In genomic region chr2:217685255-217685605, GRCh38 we compare ENCODE assay signal across 1 cellular context.
TF ChIP-seq lines count a peak whose summit lies in the region.

No MANE protein-coding gene starts in this region.

TF ChIP-seq in HepG2, 621 proteins besides CTCF, POLR2A, EP300 and RAD21 (continued from another document and continues in another):
- no peak for TF ChIP-seq ZNF318 (CRISPR knock-in tag; IDR thresholded peaks at IDR 0.05)
- TF ChIP-seq ZMYM4 (CRISPR knock-in tag; IDR thresholded peaks at IDR 0.05): no peak
- peak; percentile 93 for TF ChIP-seq CEBPB (IDR thresholded peaks at IDR 0.05; ENCODE audit: borderline replicate concordance, low read depth, low read length)
- no peak for TF ChIP-seq SMAD1 (CRISPR knock-in tag; IDR thresholded peaks at IDR 0.05; ENCODE audit: borderline replicate concordance, low read depth)
- no peak for TF ChIP-seq HOXD1 (CRISPR knock-in tag; IDR thresholded peaks at IDR 0.05)
- no peak for TF ChIP-seq ESRRA (CRISPR knock-in tag; IDR thresholded peaks at IDR 0.05; ENCODE audit: low read depth)
- no peak for TF ChIP-seq IKZF1 (IDR thresholded peaks at IDR 0.05)
- TF ChIP-seq ZNF546 (CRISPR knock-in tag; conservative IDR thresholded peaks at IDR 0.05): no peak
- TF ChIP-seq FOXA1 (IDR thresholded peaks at IDR 0.05): no peak
- TF ChIP-seq FOXA1 (CRISPR knock-in tag; IDR thresholded peaks at IDR 0.05): peak; percentile 85
- peak; percentile 77 for TF ChIP-seq FOSL2 (CRISPR knock-in tag; IDR thresholded peaks at IDR 0.05)
- TF ChIP-seq NFYB (CRISPR knock-in tag; IDR thresholded peaks at IDR 0.05): no peak
- TF ChIP-seq CEBPG (CRISPR knock-in tag; IDR thresholded peaks at IDR 0.05): peak; percentile 90
- no peak for TF ChIP-seq ZNF678 (CRISPR knock-in tag; IDR thresholded peaks at IDR 0.05)
- TF ChIP-seq HOXA9 (CRISPR knock-in tag; IDR thresholded peaks at IDR 0.05; ENCODE audit: borderline replicate concordance): no peak
- TF ChIP-seq ZNF737 (CRISPR knock-in tag; IDR thresholded peaks at IDR 0.05; ENCODE audit: borderline replicate concordance): no peak
- TF ChIP-seq ZNF720 (CRISPR knock-in tag; IDR thresholded peaks at IDR 0.05): no peak
- TF ChIP-seq ZNF550 (CRISPR knock-in tag; IDR thresholded peaks at IDR 0.05; ENCODE audit: borderline replicate concordance): no peak
- no peak for TF ChIP-seq RARA (CRISPR knock-in tag; IDR thresholded peaks at IDR 0.05)
- peak; percentile 51; the same call in 1 of the 2 replicates for TF ChIP-seq HMG20A (CRISPR knock-in tag; IDR thresholded peaks at IDR 0.05; ENCODE audit: borderline replicate concordance)
- TF ChIP-seq NCOA5 (CRISPR knock-in tag; IDR thresholded peaks at IDR 0.05): no peak
- TF ChIP-seq GMEB2 (CRISPR knock-in tag; IDR thresholded peaks at IDR 0.05; ENCODE audit: low read depth): no peak
- peak; percentile 46; the same call in 1 of the 2 replicates for TF ChIP-seq THAP11 (CRISPR knock-in tag; IDR thresholded peaks at IDR 0.05)
- no peak for TF ChIP-seq WIZ (CRISPR knock-in tag; IDR thresholded peaks at IDR 0.05)
- TF ChIP-seq TEF (CRISPR knock-in tag; IDR thresholded peaks at IDR 0.05): no peak
- no peak for TF ChIP-seq ZNF274 (CRISPR knock-in tag; IDR thresholded peaks at IDR 0.05)
- TF ChIP-seq E2F2 (CRISPR knock-in tag; IDR thresholded peaks at IDR 0.05; ENCODE audit: borderline replicate concordance): no peak
- TF ChIP-seq LRRFIP1 (CRISPR knock-in tag; conservative IDR thresholded peaks at IDR 0.05): no peak
- peak; percentile 52; the same call in 1 of the 2 replicates for TF ChIP-seq FOXJ3 (CRISPR knock-in tag; IDR thresholded peaks at IDR 0.05; ENCODE audit: borderline replicate concordance)
- 0 out of 2 replicates have a peak, but pooled peaks have one; percentile 27 for TF ChIP-seq FOXO1 (CRISPR knock-in tag; IDR thresholded peaks at IDR 0.05)
- TF ChIP-seq ZNF251 (CRISPR knock-in tag; IDR thresholded peaks at IDR 0.05): no peak
- no peak for TF ChIP-seq SALL2 (CRISPR knock-in tag; IDR thresholded peaks at IDR 0.05)
- peak; percentile 23; the same call in 1 of the 2 replicates for TF ChIP-seq MYPOP (CRISPR knock-in tag; IDR thresholded peaks at IDR 0.05)
- TF ChIP-seq SKI (IDR thresholded peaks at IDR 0.05; ENCODE audit: partially characterized antibody): peak; percentile 16
- peak; percentile 46 for TF ChIP-seq ARID5B (CRISPR knock-in tag; IDR thresholded peaks at IDR 0.05)
- TF ChIP-seq KAT8 (CRISPR knock-in tag; IDR thresholded peaks at IDR 0.05): peak; percentile 31; the same call in 1 of the 2 replicates
- TF ChIP-seq PAF1 (CRISPR knock-in tag; IDR thresholded peaks at IDR 0.05): no peak
- TF ChIP-seq KMT2A (CRISPR knock-in tag; IDR thresholded peaks at IDR 0.05): no peak
- no peak for TF ChIP-seq ZNF687 (CRISPR knock-in tag; IDR thresholded peaks at IDR 0.05)
